Comparison of ENCODE assay signal across 9 cellular contexts in the genomic region with DNA sequence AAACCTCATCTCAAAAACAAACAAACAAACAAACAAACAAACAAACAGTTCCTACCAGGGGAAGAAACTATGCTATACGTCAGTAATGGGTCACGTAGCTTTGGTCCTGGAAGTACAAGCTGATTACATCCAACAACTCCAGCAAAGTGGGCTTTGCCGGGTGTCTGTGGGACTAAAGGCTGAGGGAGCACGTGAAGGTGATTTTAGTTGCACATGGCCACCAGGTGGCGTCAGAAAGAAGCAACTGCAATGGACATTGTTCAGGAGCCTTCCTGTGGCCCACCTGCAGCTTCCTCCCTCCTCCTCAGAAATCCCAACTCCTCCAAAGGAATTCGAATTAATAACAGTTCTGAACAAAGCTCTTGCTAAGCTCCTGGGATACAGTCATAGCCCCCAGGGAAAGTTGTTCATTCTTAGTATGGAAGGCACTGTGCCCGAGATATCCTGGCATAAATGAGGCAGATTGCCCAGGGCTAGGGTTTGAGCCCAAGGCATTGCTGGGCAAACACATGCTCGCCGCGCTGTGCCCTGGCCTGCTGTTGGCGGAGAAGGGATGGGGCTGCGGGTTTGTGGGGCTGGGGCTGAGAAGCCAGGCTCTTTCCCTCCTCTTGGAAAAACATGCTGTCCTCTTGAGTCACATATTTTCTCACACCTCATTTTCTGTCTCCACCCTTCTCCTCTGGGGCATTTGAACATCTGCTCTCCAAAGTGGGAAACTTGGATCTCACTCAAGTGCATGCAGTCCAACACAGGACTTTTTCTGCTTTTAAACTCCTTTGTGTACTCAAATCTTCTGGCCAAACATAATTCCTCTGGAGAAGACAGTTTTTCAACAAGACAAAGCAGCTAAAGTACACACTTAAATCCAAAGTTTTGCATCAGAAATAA. TPM values are rescaled to one million over a fixed set of nuclear protein-coding genes. Genes with fewer than 3 reads are reported as not detected.
DNase-seq lines count a peak whose midpoint lies in the region; ATAC-seq and TF ChIP-seq lines count a peak whose summit lies in the region.
"Had no signal": no experiment of that assay in that cellular context is flagged by ENCODE, and none has a peak within 500 bp of the region (broad histone marks: within the 10 kb centered on the region; RNA-seq: fewer than 3 reads in every experiment).

No MANE protein-coding gene starts in this region.

- peaks cover 0 to 9% (median 2%) of the 10 kb centered on the region in 4 donors for H3K4me1 ChIP-seq in right lobe of liver

- no peak for TF ChIP-seq POLR2A in right lobe of liver (IDR thresholded peaks at IDR 0.05)

- DNase-seq in Caki2 (ENCODE audit: low read depth) (peak; percentile 56), NCI-H510A treated with DMSO at 0.1 percent for 48 hours (lab: John Stamatoyannopoulos, UW) (peak; percentile 62), dermis microvascular lymphatic vessel endothelial cell (ENCODE audit: low read depth in 2 of 2) (peak; percentile 65 to 82), right lobe of liver (peak; percentile 65 to 71 (median 67))
- DNase-seq in activated CD4-positive, alpha-beta T cell treated with anti-CD3 and anti-CD28 coated beads, Interleukin-2, amount 50 U/mL, for 4 hours, result peak; percentile 62 to 65
- DNase-seq in stimulated activated CD4-positive, alpha-beta T cell treated with anti-CD3 and anti-CD28 coated beads, Interleukin-4, amount 100 ng/mL, for 4 hours, result peak; percentile 41 to 56

- ATAC-seq in HG02610 (IDR thresholded peaks at IDR 0.05; ENCODE audit: unreplicated experiment) (peak; percentile 64), right lobe of liver (peak; percentile 61 to 78 (median 74)), HG02970 (IDR thresholded peaks at IDR 0.05; ENCODE audit: low FRiP score, unreplicated experiment) (no peak)

- peak; percentile 66 to 84 (median 72) for TF ChIP-seq CTCF in right lobe of liver (IDR thresholded peaks at IDR 0.05)

- H3K4me3 ChIP-seq in right lobe of liver, result no peak overlapping the region

- no peaks in the 10 kb centered on the region for H3K9me3 ChIP-seq in right lobe of liver

- no peaks in the 10 kb centered on the region for H3K27me3 ChIP-seq in right lobe of liver

- intact Hi-C loops in right lobe of liver (cut with DNase I), result loop anchor here in 1 of 2 donors (5.0 kb wide), 1 partner anchor 69 kb away; no protein-coding TSS in a partner anchor

- no peaks in the 10 kb centered on the region for H3K36me3 ChIP-seq in right lobe of liver

- in situ Hi-C loops in Caki2 (cut with HindIII; ENCODE audit: low pct_unique_long_range_greater_than_20kb, low sequenced_read_pairs), result no loop called here

- no peak overlapping the region for H3K27ac ChIP-seq in right lobe of liver

- 36% methylated on average over 12 of the region's 12 CpGs for WGBS in right lobe of liver (ENCODE audit: insufficient coverage, low coverage, low lambda C conversion rate, missing lambda C conversion rate)

RNA-seq across cellular contexts. Expression of gene AKNAD1, which starts 28.6 kb away (rescaled TPM):
- total RNA-seq in Caki2 (2014; rRNA removed; shearing (Covaris generic); ENCODE audit: low replicate concordance), result 0.06 TPM in 1 of 2 replicates, not detected in the other
- total RNA-seq in dermis microvascular lymphatic vessel endothelial cell (under 0.01 and 0.13 TPM in 2 replicates), right lobe of liver (not detected)
- total RNA-seq: T-helper 1 cell treated with Interleukin-12 subunit alpha and Interleukin-12 subunit beta and Interleukin-4 antibody, amounts not matched to agents 30 ng/mL and 1 ng/mL, for 36 hours had no signal

RNA-seq across cellular contexts. Expression of gene GPSM2, which starts 48.5 kb away (rescaled TPM):
- 28.8 and 53.7 TPM in 2 replicates for total RNA-seq in Caki2 (2014; rRNA removed; shearing (Covaris generic); ENCODE audit: low replicate concordance)
- total RNA-seq in dermis microvascular lymphatic vessel endothelial cell, result 8.0 and 12.3 TPM in 2 replicates
- 1 to 10 TPM in 2 of 6 experiments, under 1 TPM in 4; 0.51 to 2.1 (median 0.89) TPM for total RNA-seq in right lobe of liver
